Comparison of ENCODE assay signal across 19 cellular contexts in the genomic region with DNA sequence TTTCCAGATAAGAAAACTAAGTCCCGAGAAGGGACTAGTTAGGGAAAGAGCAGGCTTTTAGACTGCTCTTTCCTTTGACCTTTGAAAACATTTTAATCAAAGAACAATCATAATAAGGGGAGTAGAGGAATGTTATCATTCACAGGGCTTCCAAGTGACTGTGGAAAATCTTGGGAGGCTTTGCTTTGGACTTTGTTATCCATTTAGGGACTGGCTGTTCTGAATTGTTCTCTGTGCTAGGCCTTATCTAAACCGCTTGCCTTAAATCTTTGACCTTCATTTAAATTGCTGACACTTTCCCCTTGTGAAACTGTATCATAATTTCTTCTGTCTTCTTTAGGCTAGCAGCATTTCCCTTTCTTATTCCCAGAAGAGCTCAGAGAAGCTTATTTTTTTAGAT. TPM values are rescaled to one million over a fixed set of nuclear protein-coding genes. Genes with fewer than 3 reads are reported as not detected.
A peak's percentile ranks its signal among the peaks of the same experiment; 100 is the strongest.
DNase-seq lines count a peak whose midpoint lies in the region; ATAC-seq and TF ChIP-seq lines count a peak whose summit lies in the region.
"Had no signal": no experiment of that assay in that cellular context is flagged by ENCODE, and none has a peak within 500 bp of the region (broad histone marks: within the 10 kb centered on the region; RNA-seq: fewer than 3 reads in every experiment).

No MANE protein-coding gene starts in this region.

- H4K8ac ChIP-seq in trophoblast cell (ENCODE audit: low read depth, low read length) = no peak overlapping the region

- H3K9ac ChIP-seq in colonic mucosa (ENCODE audit: low read depth in 2 of 2, low read length in 2 of 2) (no peak overlapping the region), trophoblast cell (ENCODE audit: low read length) (no peak overlapping the region)

- no peak overlapping the region for H3K18ac ChIP-seq in trophoblast cell (ENCODE audit: low read length)

- no peak overlapping the region for H4K91ac ChIP-seq in trophoblast cell (ENCODE audit: low read depth, low read length)

- H3K9me3 ChIP-seq in heart right ventricle = no peaks in the 10 kb centered on the region
- H3K9me3 ChIP-seq in colonic mucosa = no peaks in the 10 kb centered on the region
- no peaks in the 10 kb centered on the region for H3K9me3 ChIP-seq in muscle layer of duodenum (ENCODE audit: control insufficient read depth in 1 of 2, low read length in 2 of 2)
- no peaks in the 10 kb centered on the region for H3K9me3 ChIP-seq in testis
- H3K9me3 ChIP-seq in trophoblast cell (ENCODE audit: insufficient read depth, low read depth, low read length) = no peaks in the 10 kb centered on the region
- H3K9me3 ChIP-seq in Peyer's patch = no peaks in the 10 kb centered on the region

- H2AK5ac ChIP-seq in trophoblast cell (ENCODE audit: low read length) = no peak overlapping the region

- peaks cover 11% of the 10 kb centered on the region for H3K79me2 ChIP-seq in trophoblast cell (ENCODE audit: control insufficient read depth, insufficient read depth, low read length, poor library complexity)

- no peak overlapping the region for H3K14ac ChIP-seq in trophoblast cell (ENCODE audit: low read length)

- H3K4ac ChIP-seq in trophoblast cell (ENCODE audit: low read depth, low read length) = no peak overlapping the region

- H3K36me3 Mint-ChIP-seq in activated T-helper 1 cell treated with anti-CD3 and anti-CD28 coated beads, Interleukin-12 subunit alpha, Interleukin-12 subunit beta, Interleukin-2, Interleukin-4 antibody, amounts not matched to agents 30 ng/mL and 10 ng/mL and 1 ng/mL, durations not matched to agents 14 hours and 24 hours and 36 hours (ENCODE audit: low read depth) = no peaks in the 10 kb centered on the region

- H3K27me3 Mint-ChIP-seq in activated T-helper 1 cell treated with anti-CD3 and anti-CD28 coated beads, Interleukin-12 subunit alpha, Interleukin-12 subunit beta, Interleukin-2, Interleukin-4 antibody, amounts not matched to agents 30 ng/mL and 10 ng/mL and 1 ng/mL, durations not matched to agents 14 hours and 24 hours and 36 hours (ENCODE audit: insufficient read depth) = peaks cover 4% of the 10 kb centered on the region
- H3K27me3 Mint-ChIP-seq: IgD-negative memory B cell had no signal

- H3K4me3 ChIP-seq in heart right ventricle = no peak overlapping the region
- H3K4me3 ChIP-seq in colonic mucosa = no peak overlapping the region
- no peak overlapping the region for H3K4me3 ChIP-seq in muscle layer of duodenum (ENCODE audit: low read depth in 1 of 2, low read length in 2 of 2)
- no peak overlapping the region for H3K4me3 ChIP-seq in testis
- no peak overlapping the region for H3K4me3 ChIP-seq in trophoblast cell (ENCODE audit: low read depth, low read length)
- H3K4me3 ChIP-seq in Peyer's patch = no peak overlapping the region

- H3K79me1 ChIP-seq in trophoblast cell (ENCODE audit: low read length) = peaks cover 15% of the 10 kb centered on the region

- no peak overlapping the region for H4K12ac ChIP-seq in trophoblast cell (ENCODE audit: low read depth, low read length)

- H3K27me3 ChIP-seq in heart right ventricle (no peaks in the 10 kb centered on the region), colonic mucosa (no peaks in the 10 kb centered on the region), muscle layer of duodenum (ENCODE audit: low read depth, low read length) (no peaks in the 10 kb centered on the region), testis (no peaks in the 10 kb centered on the region), trophoblast cell (ENCODE audit: insufficient read depth, low read length) (no peaks in the 10 kb centered on the region), Peyer's patch (no peaks in the 10 kb centered on the region)

- H2BK5ac ChIP-seq in trophoblast cell (ENCODE audit: low read depth, low read length, poor library complexity) = no peak overlapping the region

- no peak for TF ChIP-seq POLR2A in testis (IDR thresholded peaks at IDR 0.05)
- TF ChIP-seq POLR2A in Peyer's patch (IDR thresholded peaks at IDR 0.05) = peak in 1 of 2 donors; percentile 10

- no peaks in the 10 kb centered on the region for H3K9me3 Mint-ChIP-seq in activated T-helper 1 cell treated with anti-CD3 and anti-CD28 coated beads, Interleukin-12 subunit alpha, Interleukin-12 subunit beta, Interleukin-2, Interleukin-4 antibody, amounts not matched to agents 30 ng/mL and 10 ng/mL and 1 ng/mL, durations not matched to agents 14 hours and 24 hours and 36 hours
- H3K9me3 Mint-ChIP-seq: H9, IgD-negative memory B cell had no signal

- intact Hi-C loops in heart right ventricle (cut with DNase I) = no loop called here
- intact Hi-C loops in left ventricle myocardium superior (cut with micrococcal nuclease) = no loop called here
- intact Hi-C loops in colonic mucosa (cut with DNase I) = loop anchor here (10.0 kb wide), 1 partner anchor 368 kb away; no protein-coding TSS in a partner anchor
- intact Hi-C loops in testis (cut with DNase I; ENCODE audit: low total_unique reads) = no loop called here
- intact Hi-C loops in activated T-helper 1 cell treated with anti-CD3 and anti-CD28 coated beads, Interleukin-12 subunit alpha, Interleukin-12 subunit beta, Interleukin-2, Interleukin-4 antibody, amounts not matched to agents 30 ng/mL and 10 ng/mL and 1 ng/mL, durations not matched to agents 14 hours and 24 hours and 36 hours (cut with micrococcal nuclease) = loop anchor here (10.0 kb wide), 1 partner anchor 588 kb away; no protein-coding TSS in a partner anchor

- H2AFZ ChIP-seq in trophoblast cell (ENCODE audit: insufficient read depth, low read length, poor library complexity) = no peak overlapping the region

- DNase-seq in heart right ventricle (no peak), left ventricle myocardium superior (no peak), colonic mucosa (no peak), testis (no peak), trophoblast cell (no peak), Peyer's patch (no peak)
- no peak for DNase-seq in activated T-helper 1 cell treated with anti-CD3 and anti-CD28 coated beads, Interleukin-12 subunit alpha, Interleukin-12 subunit beta, Interleukin-2, Interleukin-4 antibody, amounts not matched to agents 30 ng/mL and 10 ng/mL and 1 ng/mL, durations not matched to agents 14 hours and 24 hours and 36 hours (ENCODE audit: low spot score)
- DNase-seq: 8988T, C1 segment of cervical spinal cord, COR-L47, DMS153, H9, NCI-H1417 treated with DMSO at 0.1 percent for 48 hours, NCI-H2029, NCI-H2171 treated with DMSO at 0.1 percent for 48 hours, NCI-H82 had no signal

- no peak overlapping the region for H3K23ac ChIP-seq in trophoblast cell (ENCODE audit: low read length)

- ATAC-seq in heart right ventricle = no peak
- ATAC-seq in left ventricle myocardium superior = no peak
- ATAC-seq: Panc1 had no signal

- H3K4me2 ChIP-seq in trophoblast cell (ENCODE audit: low read length) = no peak overlapping the region

- no peak overlapping the region for H3K27ac Mint-ChIP-seq in activated T-helper 1 cell treated with anti-CD3 and anti-CD28 coated beads, Interleukin-12 subunit alpha, Interleukin-12 subunit beta, Interleukin-2, Interleukin-4 antibody, amounts not matched to agents 30 ng/mL and 10 ng/mL and 1 ng/mL, durations not matched to agents 14 hours and 24 hours and 36 hours
- H3K27ac Mint-ChIP-seq: H9, IgD-negative memory B cell had no signal

- no peak overlapping the region for H2BK120ac ChIP-seq in trophoblast cell (ENCODE audit: insufficient read depth, low read length, poor library complexity)

- TF ChIP-seq CTCF in heart right ventricle (IDR thresholded peaks at IDR 0.05) (no peak), colonic mucosa (IDR thresholded peaks at IDR 0.05) (no peak), testis (IDR thresholded peaks at IDR 0.05) (no peak), Peyer's patch (IDR thresholded peaks at IDR 0.05) (no peak)

- H3K27ac ChIP-seq in heart right ventricle (peak overlapping the region in 7 of 10 donors; percentile 1 to 53 (median 10)), colonic mucosa (peak overlapping the region; percentile 31), muscle layer of duodenum (ENCODE audit: low read length) (peak overlapping the region; percentile 65), testis (peak overlapping the region; percentile 64 to 71), trophoblast cell (ENCODE audit: low read depth, low read length) (no peak overlapping the region), Peyer's patch (peak overlapping the region in 2 of 4 donors; percentile 64 to 68)

- peaks cover 20% of the 10 kb centered on the region for H3K4me1 Mint-ChIP-seq in activated T-helper 1 cell treated with anti-CD3 and anti-CD28 coated beads, Interleukin-12 subunit alpha, Interleukin-12 subunit beta, Interleukin-2, Interleukin-4 antibody, amounts not matched to agents 30 ng/mL and 10 ng/mL and 1 ng/mL, durations not matched to agents 14 hours and 24 hours and 36 hours (ENCODE audit: low read depth)

- H3K36me3 ChIP-seq in heart right ventricle (no peaks in the 10 kb centered on the region), colonic mucosa (no peaks in the 10 kb centered on the region), muscle layer of duodenum (ENCODE audit: control insufficient read depth in 1 of 2, insufficient read depth in 2 of 2, low read length in 2 of 2) (peaks cover 0 to 4% of the 10 kb centered on the region in 2 donors), testis (ENCODE audit: low read depth, missing control alignments) (no peaks in the 10 kb centered on the region), trophoblast cell (ENCODE audit: control insufficient read depth in 1 of 2, insufficient read depth in 2 of 2, low read length in 2 of 2) (no peaks in the 10 kb centered on the region), Peyer's patch (no peaks in the 10 kb centered on the region)

- 67 to 68% methylated on average over 2 of the region's 2 CpGs for WGBS in heart right ventricle, 2 donors
- 34 to 43% methylated on average over 2 of the region's 2 CpGs for WGBS in testis, 2 donors
- no CpG with 5 or more reads among the region's 2 CpGs for WGBS in trophoblast cell (ENCODE audit: extremely low coverage, insufficient coverage, insufficient read length)

- H3K4me1 ChIP-seq in heart right ventricle (peaks cover under 1 to 36% (median 18%) of the 10 kb centered on the region in 9 donors), colonic mucosa (peaks cover 7% of the 10 kb centered on the region), muscle layer of duodenum (ENCODE audit: control insufficient read depth in 1 of 2, insufficient read depth in 2 of 2, low read length in 2 of 2) (peaks cover 10 to 12% of the 10 kb centered on the region in 2 donors), testis (peaks cover 27% of the 10 kb centered on the region), trophoblast cell (ENCODE audit: control insufficient read depth in 1 of 2, insufficient read depth in 2 of 2, low read length in 2 of 2) (peaks cover 5 to 7% of the 10 kb centered on the region in 2 experiments), Peyer's patch (peaks cover 0 to 13% (median 8%) of the 10 kb centered on the region in 4 donors)

- no peak overlapping the region for H3K4me3 Mint-ChIP-seq in activated T-helper 1 cell treated with anti-CD3 and anti-CD28 coated beads, Interleukin-12 subunit alpha, Interleukin-12 subunit beta, Interleukin-2, Interleukin-4 antibody, amounts not matched to agents 30 ng/mL and 10 ng/mL and 1 ng/mL, durations not matched to agents 14 hours and 24 hours and 36 hours
- H3K4me3 Mint-ChIP-seq: H9 had no signal

- no peak overlapping the region for H2BK12ac ChIP-seq in trophoblast cell (ENCODE audit: low read length)

RNA-seq across cellular contexts. Expression of a gene that starts 9.6 kb away (rescaled TPM):
- total RNA-seq in heart right ventricle (100 to 1,000 TPM; 409 to 787 (median 454) TPM), left ventricle myocardium superior (610 TPM), colonic mucosa (100 to 1,000 TPM; 676 to 714 TPM), testis (100 to 1,000 TPM; 428 to 526 TPM), Peyer's patch (1,000 to 10,000 TPM in 2 of 4 donors, 100 to 1,000 TPM in 2; 407 to 1,329 (median 886) TPM)
- polyA plus RNA-seq in heart right ventricle (100 to 1,000 TPM; 293 to 352 TPM), testis (ENCODE audit: insufficient read depth, low read depth, low replicate concordance) (379 TPM)
- total RNA-seq in activated T-helper 1 cell treated with anti-CD3 and anti-CD28 coated beads, Interleukin-12 subunit alpha, Interleukin-12 subunit beta, Interleukin-2, Interleukin-4 antibody, amounts not matched to agents 30 ng/mL and 10 ng/mL and 1 ng/mL, durations not matched to agents 14 hours and 24 hours and 36 hours = 513 and 521 TPM in 2 replicates
- polyA plus RNA-seq in trophoblast cell (2013) = 518 and 520 TPM in 2 replicates

RNA-seq across cellular contexts. Expression of a gene that starts 55.5 kb away (rescaled TPM):
- 10 to 100 TPM; 11.2 to 16.7 (median 13.5) TPM for total RNA-seq in heart right ventricle
- 10 to 100 TPM in 1 of 2 donors, 1 to 10 TPM in 1; 4.3 to 15.9 TPM for polyA plus RNA-seq in heart right ventricle
- 11.8 TPM for total RNA-seq in left ventricle myocardium superior
- total RNA-seq in colonic mucosa = 10 to 100 TPM; 14.7 to 22.1 TPM
- 10 to 100 TPM; 31.3 to 34.8 TPM for total RNA-seq in testis
- 16.7 TPM for polyA plus RNA-seq in testis (ENCODE audit: insufficient read depth, low read depth, low replicate concordance)
- total RNA-seq in activated T-helper 1 cell treated with anti-CD3 and anti-CD28 coated beads, Interleukin-12 subunit alpha, Interleukin-12 subunit beta, Interleukin-2, Interleukin-4 antibody, amounts not matched to agents 30 ng/mL and 10 ng/mL and 1 ng/mL, durations not matched to agents 14 hours and 24 hours and 36 hours = 22.9 and 24.4 TPM in 2 replicates
- polyA plus RNA-seq in trophoblast cell (2013) = 5.8 and 6.0 TPM in 2 replicates
- 10 to 100 TPM; 28.2 to 47.0 (median 41.5) TPM for total RNA-seq in Peyer's patch

Comparison
In these comparisons a context has a peak if more than half of its experiments do, and no peak if none do; other contexts are left out.
1. intact Hi-C loops: an anchor here in colonic mucosa (10.0 kb wide) and activated T-helper 1 cell treated with anti-CD3 and anti-CD28 coated beads, Interleukin-12 subunit alpha, Interleukin-12 subunit beta, Interleukin-2, Interleukin-4 antibody, amounts not matched to agents 30 ng/mL and 10 ng/mL and 1 ng/mL, durations not matched to agents 14 hours and 24 hours and 36 hours (10.0 kb wide); none called in heart right ventricle, left ventricle myocardium superior and testis.